8 cellular contexts compared by ENCODE assay signal in the genomic region with DNA sequence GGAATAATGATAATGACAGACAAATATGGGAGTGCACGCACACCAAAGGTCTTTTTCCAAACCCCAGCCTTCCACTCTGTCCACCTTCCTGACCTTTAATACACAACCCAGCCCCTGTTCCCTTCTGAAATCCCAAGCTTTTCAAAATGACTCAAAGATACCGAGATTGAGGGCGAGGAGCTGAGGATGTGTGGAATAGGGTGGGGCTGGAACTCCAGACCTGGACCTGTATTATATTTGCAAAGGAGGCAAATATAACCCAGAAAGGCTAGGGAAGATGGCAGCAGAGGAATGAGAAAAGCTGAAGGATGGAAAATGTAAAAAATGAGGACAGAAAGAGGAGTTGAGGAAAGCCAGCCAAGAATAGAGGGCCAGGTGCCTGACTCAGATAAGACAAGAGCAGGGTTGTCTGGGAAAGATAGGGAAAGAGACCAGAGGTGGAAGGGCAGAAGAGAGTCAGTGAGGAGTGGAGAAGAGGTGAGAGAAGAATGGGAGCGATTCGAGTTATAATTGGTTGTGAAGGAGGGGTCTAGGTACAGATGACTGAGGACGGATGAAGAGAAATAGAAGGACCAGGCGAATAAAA. TPM values are rescaled to one million over a fixed set of nuclear protein-coding genes. Genes with fewer than 3 reads are reported as not detected.
DNase-seq lines count a peak whose midpoint lies in the region; ATAC-seq, FAIRE-seq and TF ChIP-seq lines count a peak whose summit lies in the region.

No MANE protein-coding gene starts in this region.

- no peak for TF ChIP-seq EP300 in A549 (IDR thresholded peaks at IDR 0.05)
- no peak for TF ChIP-seq EP300 in transverse colon (IDR thresholded peaks at IDR 0.05; ENCODE audit: low read depth)

- TF ChIP-seq POLR2A in A549 (IDR thresholded peaks at IDR 0.05; ENCODE audit: low read length) (peak; percentile 23; the same call in 1 of the 2 replicates), transverse colon (IDR thresholded peaks at IDR 0.05) (no peak)

- FAIRE-seq in A549 (lab: Jason Lieb, UNC), result no peak

- POLR2A ChIA-PET in A549 (lab: Yijun Ruan, JAX), result interaction anchor here (0.7 to 5.1 kb wide), 8 partner anchors 11 to 233 kb away, joined by 3 to 118 read pairs (median 16); partner anchors contain the start of genes CDCA3, COPS7A, MLF2 and USP5

- no peak overlapping the region for H3K27ac Mint-ChIP-seq in activated naive CD8-positive, alpha-beta T cell treated with anti-CD3 and anti-CD28 coated beads for 36 hours

- H3K27me3 ChIP-seq in HAP-1 (ENCODE audit: low read depth), result no peaks in the 10 kb centered on the region
- H3K27me3 ChIP-seq in kidney epithelial cell (ENCODE audit: control insufficient read depth, insufficient read depth, low read length), result no peaks in the 10 kb centered on the region
- no peaks in the 10 kb centered on the region for H3K27me3 ChIP-seq in transverse colon

- peak; percentile 36 to 46 for DNase-seq in A549 (ENCODE audit: low read depth in 1 of 2, low spot score in 1 of 2)
- no peak for DNase-seq in HAP-1 (ENCODE audit: low spot score in 2 of 2)
- no peak for DNase-seq in activated naive CD8-positive, alpha-beta T cell treated with anti-CD3 and anti-CD28 coated beads for 36 hours
- no peak for DNase-seq in kidney epithelial cell (ENCODE audit: low read depth)
- DNase-seq in transverse colon, result no peak
- no peak for DNase-seq in activated gamma-delta T cell treated with Interleukin-2 at 50 U/mL for 16 hours
- no peak for DNase-seq in cortex of kidney (lab: John Stamatoyannopoulos, UW)
- no peak for DNase-seq in left colon

- H3K4me1 Mint-ChIP-seq in activated naive CD8-positive, alpha-beta T cell treated with anti-CD3 and anti-CD28 coated beads for 36 hours, result peaks cover 29% of the 10 kb centered on the region

- WGBS in A549 (ENCODE audit: missing lambda C conversion rate), result 9% methylated on average over 7 of the region's 7 CpGs
- 24 to 32% methylated on average over 5 to 7 of the region's 7 CpGs for WGBS in transverse colon (ENCODE audit: low coverage in 1 of 2), 2 donors

- peak overlapping the region; percentile 30 for H3K4me3 Mint-ChIP-seq in activated naive CD8-positive, alpha-beta T cell treated with anti-CD3 and anti-CD28 coated beads for 36 hours

- CTCF ChIA-PET in A549 (lab: Yijun Ruan, JAX), result interaction anchor here (0.5 to 26.0 kb wide), 13 partner anchors 8 to 148 kb away, joined by 3 to 670 read pairs (median 8); partner anchors contain the start of genes CD4, MLF2 and SPSB2

- H3K27me3 Mint-ChIP-seq in activated naive CD8-positive, alpha-beta T cell treated with anti-CD3 and anti-CD28 coated beads for 36 hours, result peaks cover 72% of the 10 kb centered on the region

- H3K36me3 ChIP-seq in HAP-1 (replicated peaks), result peaks cover 9% of the 10 kb centered on the region
- peaks cover 2% of the 10 kb centered on the region for H3K36me3 ChIP-seq in kidney epithelial cell (ENCODE audit: control insufficient read depth, insufficient read depth, low read length)
- no peaks in the 10 kb centered on the region for H3K36me3 ChIP-seq in transverse colon

- peak overlapping the region; percentile 86 for H3K4me2 ChIP-seq in A549

- in situ Hi-C loops in HAP-1 (cut with MboI; ENCODE audit: low sequenced_read_pairs), result no loop called here
- in situ Hi-C loops in transverse colon (cut with MboI; ENCODE audit: low pct_ligation_motif_present in 1 of 4, low pct_unique_long_range_greater_than_20kb in 1 of 4, low sequenced_read_pairs in 3 of 4), result no loop called here

- peak overlapping the region; percentile 94 to 99 for H3K27ac ChIP-seq in A549
- peak overlapping the region; percentile 92 to 94 (median 93) for H3K27ac ChIP-seq in transverse colon

- TF ChIP-seq CTCF in A549 (IDR thresholded peaks at IDR 0.05) (no peak), kidney epithelial cell (IDR thresholded peaks at IDR 0.05; ENCODE audit: insufficient read depth, low read length, poor library complexity, severe bottlenecking) (no peak), transverse colon (IDR thresholded peaks at IDR 0.05) (no peak)

- no peaks in the 10 kb centered on the region for H3K9me3 Mint-ChIP-seq in activated naive CD8-positive, alpha-beta T cell treated with anti-CD3 and anti-CD28 coated beads for 36 hours

- no peak for TF ChIP-seq RAD21 in A549 (conservative IDR thresholded peaks at IDR 0.05 in 1 of 2, IDR thresholded peaks at IDR 0.05 in 1 of 2)

- peak overlapping the region; percentile 97 for H3K4me3 ChIP-seq in A549
- peak overlapping the region; percentile 82 for H3K4me3 ChIP-seq in HAP-1
- peak overlapping the region; percentile 52 for H3K4me3 ChIP-seq in kidney epithelial cell (ENCODE audit: low read depth, low read length)
- H3K4me3 ChIP-seq in transverse colon, result peak overlapping the region in 2 of 4 donors; percentile 79 to 84

- H3K9me3 ChIP-seq in A549 (no peaks in the 10 kb centered on the region), HAP-1 (no peaks in the 10 kb centered on the region), transverse colon (no peaks in the 10 kb centered on the region)

- ATAC-seq in A549 (peak; percentile 1; a peak in 4 of 6 replicates), left colon (no peak)

- intact Hi-C loops in transverse colon (cut with DNase I; ENCODE audit: low total_unique reads) (no loop called here), left colon (cut with DNase I, micrococcal nuclease) (no loop called here)

- H3K4me1 ChIP-seq in A549 (peaks cover 48% of the 10 kb centered on the region), HAP-1 (peaks cover 39% of the 10 kb centered on the region), transverse colon (peaks cover 17 to 59% (median 46%) of the 10 kb centered on the region in 4 donors)

- H3K36me3 Mint-ChIP-seq in activated naive CD8-positive, alpha-beta T cell treated with anti-CD3 and anti-CD28 coated beads for 36 hours, result peaks cover 10% of the 10 kb centered on the region

TF ChIP-seq in A549, 52 proteins besides CTCF, POLR2A, EP300 and RAD21 (continues in another document):
- no peak for TF ChIP-seq JUNB (IDR thresholded peaks at IDR 0.05)
- TF ChIP-seq, protein P1, sequence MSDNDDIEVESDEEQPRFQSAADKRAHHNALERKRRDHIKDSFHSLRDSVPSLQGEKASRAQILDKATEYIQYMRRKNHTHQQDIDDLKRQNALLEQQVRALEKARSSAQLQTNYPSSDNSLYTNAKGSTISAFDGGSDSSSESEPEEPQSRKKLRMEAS (IDR thresholded peaks at IDR 0.05), result no peak
- TF ChIP-seq EHMT2 (IDR thresholded peaks at IDR 0.05; ENCODE audit: low read depth), result no peak

RNA-seq across cellular contexts. Expression of gene PTMS, which starts 1.0 kb away (rescaled TPM):
- polyA plus RNA-seq in A549 (2011; rRNA removed), result 205 and 391 TPM in 2 replicates
- 584 and 643 TPM in 2 replicates for polyA plus RNA-seq in A549 (2012; cell fraction: cytosol; rRNA removed)
- 397 and 450 TPM in 2 replicates for polyA plus RNA-seq in A549 (2012; cell fraction: nucleus; rRNA removed)
- polyA plus RNA-seq in A549 (2017; fragmentation: RNase III; extraction: RNeasy Plus Mini Kit Qiagen cat#74134 plus additional on column Dnase treatment), result 868 to 1,195 TPM (median 1,161 TPM) in 3 replicates
- 256 and 300 TPM in 2 replicates for polyA minus RNA-seq in A549 (2011; rRNA and poly(A)+ RNA removed)
- 10 to 100 TPM; 23.3 to 25.1 TPM for total RNA-seq in activated naive CD8-positive, alpha-beta T cell treated with anti-CD3 and anti-CD28 coated beads for 36 hours
- 169 and 193 TPM in 2 replicates for total RNA-seq in kidney epithelial cell
- 100 to 1,000 TPM in 1 of 4 donors, 10 to 100 TPM in 3; 64.0 to 124 (median 83.9) TPM for total RNA-seq in transverse colon
- 100 to 1,000 TPM in 1 of 2 donors, 10 to 100 TPM in 1; 89.6 to 123 TPM for total RNA-seq in left colon

RNA-seq across cellular contexts. Expression of gene LAG3, which starts 7.2 kb away (rescaled TPM):
- polyA plus RNA-seq in A549 (2011; rRNA removed), result 0.56 and 0.66 TPM in 2 replicates
- 0.93 and 1.2 TPM in 2 replicates for polyA plus RNA-seq in A549 (2012; cell fraction: cytosol; rRNA removed)
- 9.8 and 10.8 TPM in 2 replicates for polyA plus RNA-seq in A549 (2012; cell fraction: nucleus; rRNA removed)
- polyA plus RNA-seq in A549 (2017; fragmentation: RNase III; extraction: RNeasy Plus Mini Kit Qiagen cat#74134 plus additional on column Dnase treatment), result 1.6 to 2.3 TPM (median 1.7 TPM) in 3 replicates
- 0.19 and 0.95 TPM in 2 replicates for polyA minus RNA-seq in A549 (2011; rRNA and poly(A)+ RNA removed)
- total RNA-seq in activated naive CD8-positive, alpha-beta T cell treated with anti-CD3 and anti-CD28 coated beads for 36 hours, result 10 to 100 TPM; 64.8 to 67.7 TPM
- not detected in 2 replicates for total RNA-seq in kidney epithelial cell
- total RNA-seq in transverse colon, result 1 to 10 TPM in 1 of 4 donors, under 1 TPM in 1, not detected in 2; 0.68 to 1.4 TPM
- total RNA-seq in left colon, result 1 to 10 TPM in 1 of 2 donors, under 1 TPM in 1; 0.89 to 1.6 TPM

RNA-seq across cellular contexts. Expression of gene MLF2, which starts 12.2 kb away (rescaled TPM):
- polyA plus RNA-seq in A549 (2011; rRNA removed) (302 and 310 TPM in 2 replicates), A549 (2017; fragmentation: RNase III; extraction: RNeasy Plus Mini Kit Qiagen cat#74134 plus additional on column Dnase treatment) (269 to 305 TPM (median 295 TPM) in 3 replicates)
- polyA plus RNA-seq in A549 (2012; cell fraction: cytosol; rRNA removed), result 530 and 634 TPM in 2 replicates
- 414 and 425 TPM in 2 replicates for polyA plus RNA-seq in A549 (2012; cell fraction: nucleus; rRNA removed)
- 200 and 287 TPM in 2 replicates for polyA minus RNA-seq in A549 (2011; rRNA and poly(A)+ RNA removed)
- 100 to 1,000 TPM; 134 to 141 TPM for total RNA-seq in activated naive CD8-positive, alpha-beta T cell treated with anti-CD3 and anti-CD28 coated beads for 36 hours
- total RNA-seq in kidney epithelial cell (190 and 216 TPM in 2 replicates), transverse colon (100 to 1,000 TPM; 100 to 360 (median 164) TPM), left colon (100 to 1,000 TPM; 167 to 180 TPM)

RNA-seq across cellular contexts. Expression of gene CD4, which starts 24.2 kb away (rescaled TPM):
- polyA plus RNA-seq in A549 (2011; rRNA removed) (not detected in 2 replicates), A549 (2017; fragmentation: RNase III; extraction: RNeasy Plus Mini Kit Qiagen cat#74134 plus additional on column Dnase treatment) (0.03 TPM in 1 of 3 replicates, not detected in the others)
- 0.01 TPM in 1 of 2 replicates, not detected in the other for polyA plus RNA-seq in A549 (2012; cell fraction: cytosol; rRNA removed)
- polyA plus RNA-seq in A549 (2012; cell fraction: nucleus; rRNA removed), result 0.04 TPM in 1 of 2 replicates, not detected in the other
- polyA minus RNA-seq in A549 (2011; rRNA and poly(A)+ RNA removed), result not detected in 2 replicates
- 1 to 10 TPM; 2.2 to 2.5 TPM for total RNA-seq in activated naive CD8-positive, alpha-beta T cell treated with anti-CD3 and anti-CD28 coated beads for 36 hours
- total RNA-seq in kidney epithelial cell (0.08 TPM in 1 of 2 replicates, not detected in the other), transverse colon (1 to 10 TPM in 3 of 4 donors, under 1 TPM in 1; 1.00 to 7.9 (median 2.8) TPM), left colon (10 to 100 TPM in 1 of 2 donors, 1 to 10 TPM in 1; 4.3 to 18.1 TPM)

RNA-seq across cellular contexts. Expression of gene COPS7A, which starts 41.3 kb away (rescaled TPM):
- polyA plus RNA-seq in A549 (2011; rRNA removed) (78.8 and 95.0 TPM in 2 replicates), A549 (2017; fragmentation: RNase III; extraction: RNeasy Plus Mini Kit Qiagen cat#74134 plus additional on column Dnase treatment) (46.9 to 51.2 TPM (median 50.0 TPM) in 3 replicates)
- 156 and 169 TPM in 2 replicates for polyA plus RNA-seq in A549 (2012; cell fraction: cytosol; rRNA removed)
- 167 and 203 TPM in 2 replicates for polyA plus RNA-seq in A549 (2012; cell fraction: nucleus; rRNA removed)
- polyA minus RNA-seq in A549 (2011; rRNA and poly(A)+ RNA removed), result 38.6 and 42.1 TPM in 2 replicates
- 10 to 100 TPM; 37.1 to 41.6 TPM for total RNA-seq in activated naive CD8-positive, alpha-beta T cell treated with anti-CD3 and anti-CD28 coated beads for 36 hours
- total RNA-seq in kidney epithelial cell (65.2 and 69.1 TPM in 2 replicates), transverse colon (10 to 100 TPM; 13.1 to 44.9 (median 36.9) TPM), left colon (10 to 100 TPM; 37.2 to 40.8 TPM)

Comparison
In these comparisons a context has a peak if more than half of its experiments do, and no peak if none do; other contexts are left out.
1. DNase-seq: peak in A549 (2 of 2); none in HAP-1 (0 of 2), activated naive CD8-positive, alpha-beta T cell treated with anti-CD3 and anti-CD28 coated beads for 36 hours (single experiment), kidney epithelial cell (single experiment), transverse colon (single experiment), activated gamma-delta T cell treated with Interleukin-2 at 50 U/mL for 16 hours (single experiment), cortex of kidney (single experiment) and left colon (0 of 2).
2. RNA of gene LAG3, which starts 7.2 kb away (total RNA-seq): 64.8 to 67.7 TPM in activated naive CD8-positive, alpha-beta T cell treated with anti-CD3 and anti-CD28 coated beads for 36 hours; 0.89 to 1.6 TPM in left colon, 0.68 to 1.4 TPM in transverse colon and not detected in kidney epithelial cell; every median in the first group is over 10 times any median in the second.